Comparison of ENCODE assay signal across 1 cellular context in the genomic region with DNA sequence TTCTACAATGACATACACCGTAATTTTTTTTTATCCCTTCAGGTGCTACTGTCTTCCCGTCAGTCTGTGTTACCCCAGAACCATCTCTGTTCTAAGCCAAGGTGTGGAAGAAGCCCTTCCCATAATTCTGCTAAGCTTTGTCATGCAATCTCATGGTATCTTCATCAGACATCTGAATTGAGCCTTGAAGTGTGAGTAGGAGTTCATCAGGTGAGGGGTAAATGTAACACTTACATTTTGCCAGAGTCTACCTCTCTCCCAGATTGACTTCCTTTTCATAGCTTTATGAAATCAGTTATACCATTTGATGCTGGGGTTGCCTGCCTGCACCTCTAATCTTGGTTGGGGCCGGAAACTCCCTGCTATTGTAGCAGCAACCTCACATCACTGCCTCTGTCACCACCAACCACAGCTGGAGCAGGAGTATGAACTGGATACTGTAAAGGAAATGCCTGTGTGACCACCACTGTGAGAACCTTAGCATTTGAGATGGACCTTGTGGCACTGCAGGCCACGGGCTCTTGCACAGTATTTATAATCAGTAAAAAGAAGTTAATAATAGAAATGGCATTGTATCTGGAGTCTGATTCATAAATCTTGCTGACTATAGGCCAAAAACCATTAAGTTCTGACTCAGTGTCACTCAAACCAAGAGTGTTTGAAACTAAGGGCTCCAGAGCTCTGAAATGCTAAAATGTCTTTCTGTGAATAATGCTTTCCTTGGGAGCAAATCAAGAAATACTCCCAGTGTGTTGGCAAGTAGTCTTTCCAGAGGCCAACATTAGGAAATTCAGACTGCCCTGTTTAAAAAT.
A peak's percentile ranks its signal among the peaks of the same experiment; 100 is the strongest.
TF ChIP-seq lines count a peak whose summit lies in the region.

No MANE protein-coding gene starts in this region.

TF ChIP-seq in GM12878, 131 proteins besides CTCF, POLR2A, EP300 and RAD21 (continued from another document and continues in another):
- TF ChIP-seq, protein P1, sequence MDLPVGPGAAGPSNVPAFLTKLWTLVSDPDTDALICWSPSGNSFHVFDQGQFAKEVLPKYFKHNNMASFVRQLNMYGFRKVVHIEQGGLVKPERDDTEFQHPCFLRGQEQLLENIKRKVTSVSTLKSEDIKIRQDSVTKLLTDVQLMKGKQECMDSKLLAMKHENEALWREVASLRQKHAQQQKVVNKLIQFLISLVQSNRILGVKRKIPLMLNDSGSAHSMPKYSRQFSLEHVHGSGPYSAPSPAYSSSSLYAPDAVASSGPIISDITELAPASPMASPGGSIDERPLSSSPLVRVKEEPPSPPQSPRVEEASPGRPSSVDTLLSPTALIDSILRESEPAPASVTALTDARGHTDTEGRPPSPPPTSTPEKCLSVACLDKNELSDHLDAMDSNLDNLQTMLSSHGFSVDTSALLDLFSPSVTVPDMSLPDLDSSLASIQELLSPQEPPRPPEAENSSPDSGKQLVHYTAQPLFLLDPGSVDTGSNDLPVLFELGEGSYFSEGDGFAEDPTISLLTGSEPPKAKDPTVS (IDR thresholded peaks at IDR 0.05; ENCODE audit: low read depth, low read length) = no peak
- TF ChIP-seq RELA (IDR thresholded peaks at IDR 0.05; ENCODE audit: borderline replicate concordance, partially characterized antibody) (peak; percentile 79), ZNF384 (IDR thresholded peaks at IDR 0.05; ENCODE audit: borderline replicate concordance, low read depth, low read length) (no peak), BHLHE40 (IDR thresholded peaks at IDR 0.05; ENCODE audit: borderline replicate concordance in 1 of 2, low read depth in 2 of 2, low read length in 1 of 2) (peak; percentile 47 to 62; a peak in 3 of 4 replicates), YY1 (IDR thresholded peaks at IDR 0.05; ENCODE audit: low read depth, low read length) (no peak), DPF2 (IDR thresholded peaks at IDR 0.05) (peak; percentile 65; the same call in 1 of the 2 replicates), SIX5 (IDR thresholded peaks at IDR 0.05; ENCODE audit: low read depth, low read length, severe bottlenecking) (no peak), RCOR1 (conservative IDR thresholded peaks at IDR 0.05; ENCODE audit: low read depth, low read length) (0 out of 2 replicates have a peak, but pooled peaks have one; percentile 54), CBX5 (IDR thresholded peaks at IDR 0.05; ENCODE audit: low read depth) (no peak; the same call in 1 of the 2 replicates), GATAD2B (conservative IDR thresholded peaks at IDR 0.05; ENCODE audit: low read depth) (peak; percentile 72), STAT3 (IDR thresholded peaks at IDR 0.05; ENCODE audit: low read depth, low read length) (no peak), PAX8 (IDR thresholded peaks at IDR 0.05) (no peak), SMARCA5 (IDR thresholded peaks at IDR 0.05) (0 out of 2 replicates have a peak, but pooled peaks have one; percentile 20), EGR1 (IDR thresholded peaks at IDR 0.05; ENCODE audit: borderline replicate concordance in 1 of 2, low read depth in 2 of 2, low read length in 2 of 2) (no peak), NFYA (IDR thresholded peaks at IDR 0.05; ENCODE audit: borderline replicate concordance, low read depth, low read length) (no peak), SP1 (IDR thresholded peaks at IDR 0.05; ENCODE audit: low read depth, low read length) (peak; percentile 41), HDGF (IDR thresholded peaks at IDR 0.05) (no peak), EED (IDR thresholded peaks at IDR 0.05; ENCODE audit: low read depth) (peak; percentile 92), ZZZ3 (IDR thresholded peaks at IDR 0.05; ENCODE audit: control insufficient read depth, insufficient read length, low read depth) (no peak), MTA2 (IDR thresholded peaks at IDR 0.05; ENCODE audit: low read depth) (peak; percentile 74; the same call in 1 of the 2 replicates), MTA3 (IDR thresholded peaks at IDR 0.05; ENCODE audit: borderline replicate concordance, low read length) (peak; percentile 68; the same call in 1 of the 2 replicates), ZBED1 (IDR thresholded peaks at IDR 0.05; ENCODE audit: borderline replicate concordance) (peak; percentile 82; the same call in 1 of the 2 replicates), NFXL1 (IDR thresholded peaks at IDR 0.05; ENCODE audit: borderline replicate concordance) (no peak), ZNF207 (IDR thresholded peaks at IDR 0.05; ENCODE audit: borderline replicate concordance) (no peak), IKZF2 (IDR thresholded peaks at IDR 0.05) (peak; percentile 85 to 86), MYC (IDR thresholded peaks at IDR 0.05; ENCODE audit: insufficient read depth, insufficient read length, insufficient replicate concordance, low read length, severe bottlenecking) (no peak), POLR2AphosphoS5 (IDR thresholded peaks at IDR 0.05; ENCODE audit: low read length) (peak; percentile 37; the same call in 1 of the 2 replicates), NFIC (IDR thresholded peaks at IDR 0.05; ENCODE audit: low read depth, low read length) (peak; percentile 87), CHD4 (IDR thresholded peaks at IDR 0.05) (no peak), LARP7 (IDR thresholded peaks at IDR 0.05) (no peak), ZSCAN29 (IDR thresholded peaks at IDR 0.05) (no peak), TCF3 (IDR thresholded peaks at IDR 0.05; ENCODE audit: borderline replicate concordance, insufficient read depth, low read depth, low read length) (peak; percentile 49; the same call in 1 of the 2 replicates), SMAD1 (IDR thresholded peaks at IDR 0.05; ENCODE audit: low read depth, partially characterized antibody) (no peak), ESRRA (IDR thresholded peaks at IDR 0.05; ENCODE audit: low read length) (no peak), PML (IDR thresholded peaks at IDR 0.05; ENCODE audit: low read length) (no peak), ASH2L (IDR thresholded peaks at IDR 0.05; ENCODE audit: borderline replicate concordance, low read depth) (no peak), CREM (IDR thresholded peaks at IDR 0.05; ENCODE audit: low read depth) (peak; percentile 57), KAT2A (conservative IDR thresholded peaks at IDR 0.05; ENCODE audit: control insufficient read depth, low read depth, low read length) (no peak), FOXM1 (IDR thresholded peaks at IDR 0.05; ENCODE audit: low read depth, low read length) (peak; percentile 81), ZNF217 (IDR thresholded peaks at IDR 0.05) (no peak), KDM1A (IDR thresholded peaks at IDR 0.05; ENCODE audit: borderline replicate concordance) (no peak), RAD51 (IDR thresholded peaks at IDR 0.05) (no peak), MXI1 (IDR thresholded peaks at IDR 0.05; ENCODE audit: low read depth, low read length) (no peak), HCFC1 (IDR thresholded peaks at IDR 0.05; ENCODE audit: low read length) (no peak), CBX3 (IDR thresholded peaks at IDR 0.05; ENCODE audit: borderline replicate concordance, low read depth) (no peak), ZNF24 (IDR thresholded peaks at IDR 0.05) (no peak), TCF7 (IDR thresholded peaks at IDR 0.05; ENCODE audit: borderline replicate concordance) (no peak; the same call in 1 of the 2 replicates), HDAC2 (IDR thresholded peaks at IDR 0.05) (no peak), WRNIP1 (IDR thresholded peaks at IDR 0.05; ENCODE audit: borderline replicate concordance, low read depth, low read length) (no peak)
- TF ChIP-seq, protein P2, sequence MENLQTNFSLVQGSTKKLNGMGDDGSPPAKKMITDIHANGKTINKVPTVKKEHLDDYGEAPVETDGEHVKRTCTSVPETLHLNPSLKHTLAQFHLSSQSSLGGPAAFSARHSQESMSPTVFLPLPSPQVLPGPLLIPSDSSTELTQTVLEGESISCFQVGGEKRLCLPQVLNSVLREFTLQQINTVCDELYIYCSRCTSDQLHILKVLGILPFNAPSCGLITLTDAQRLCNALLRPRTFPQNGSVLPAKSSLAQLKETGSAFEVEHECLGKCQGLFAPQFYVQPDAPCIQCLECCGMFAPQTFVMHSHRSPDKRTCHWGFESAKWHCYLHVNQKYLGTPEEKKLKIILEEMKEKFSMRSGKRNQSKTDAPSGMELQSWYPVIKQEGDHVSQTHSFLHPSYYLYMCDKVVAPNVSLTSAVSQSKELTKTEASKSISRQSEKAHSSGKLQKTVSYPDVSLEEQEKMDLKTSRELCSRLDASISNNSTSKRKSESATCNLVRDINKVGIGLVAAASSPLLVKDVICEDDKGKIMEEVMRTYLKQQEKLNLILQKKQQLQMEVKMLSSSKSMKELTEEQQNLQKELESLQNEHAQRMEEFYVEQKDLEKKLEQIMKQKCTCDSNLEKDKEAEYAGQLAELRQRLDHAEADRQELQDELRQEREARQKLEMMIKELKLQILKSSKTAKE (IDR thresholded peaks at IDR 0.05; ENCODE audit: low read depth, poor library complexity, severe bottlenecking) = no peak
- TF ChIP-seq, protein P3, sequence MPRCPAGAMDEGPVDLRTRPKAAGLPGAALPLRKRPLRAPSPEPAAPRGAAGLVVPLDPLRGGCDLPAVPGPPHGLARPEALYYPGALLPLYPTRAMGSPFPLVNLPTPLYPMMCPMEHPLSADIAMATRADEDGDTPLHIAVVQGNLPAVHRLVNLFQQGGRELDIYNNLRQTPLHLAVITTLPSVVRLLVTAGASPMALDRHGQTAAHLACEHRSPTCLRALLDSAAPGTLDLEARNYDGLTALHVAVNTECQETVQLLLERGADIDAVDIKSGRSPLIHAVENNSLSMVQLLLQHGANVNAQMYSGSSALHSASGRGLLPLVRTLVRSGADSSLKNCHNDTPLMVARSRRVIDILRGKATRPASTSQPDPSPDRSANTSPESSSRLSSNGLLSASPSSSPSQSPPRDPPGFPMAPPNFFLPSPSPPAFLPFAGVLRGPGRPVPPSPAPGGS (IDR thresholded peaks at IDR 0.05; ENCODE audit: borderline replicate concordance, insufficient read depth, low read depth, low read length, poor library complexity, severe bottlenecking) = peak; percentile 85
- TF ChIP-seq, protein P4, sequence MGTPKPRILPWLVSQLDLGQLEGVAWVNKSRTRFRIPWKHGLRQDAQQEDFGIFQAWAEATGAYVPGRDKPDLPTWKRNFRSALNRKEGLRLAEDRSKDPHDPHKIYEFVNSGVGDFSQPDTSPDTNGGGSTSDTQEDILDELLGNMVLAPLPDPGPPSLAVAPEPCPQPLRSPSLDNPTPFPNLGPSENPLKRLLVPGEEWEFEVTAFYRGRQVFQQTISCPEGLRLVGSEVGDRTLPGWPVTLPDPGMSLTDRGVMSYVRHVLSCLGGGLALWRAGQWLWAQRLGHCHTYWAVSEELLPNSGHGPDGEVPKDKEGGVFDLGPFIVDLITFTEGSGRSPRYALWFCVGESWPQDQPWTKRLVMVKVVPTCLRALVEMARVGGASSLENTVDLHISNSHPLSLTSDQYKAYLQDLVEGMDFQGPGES (IDR thresholded peaks at IDR 0.05) = no peak
- TF ChIP-seq, protein P5, sequence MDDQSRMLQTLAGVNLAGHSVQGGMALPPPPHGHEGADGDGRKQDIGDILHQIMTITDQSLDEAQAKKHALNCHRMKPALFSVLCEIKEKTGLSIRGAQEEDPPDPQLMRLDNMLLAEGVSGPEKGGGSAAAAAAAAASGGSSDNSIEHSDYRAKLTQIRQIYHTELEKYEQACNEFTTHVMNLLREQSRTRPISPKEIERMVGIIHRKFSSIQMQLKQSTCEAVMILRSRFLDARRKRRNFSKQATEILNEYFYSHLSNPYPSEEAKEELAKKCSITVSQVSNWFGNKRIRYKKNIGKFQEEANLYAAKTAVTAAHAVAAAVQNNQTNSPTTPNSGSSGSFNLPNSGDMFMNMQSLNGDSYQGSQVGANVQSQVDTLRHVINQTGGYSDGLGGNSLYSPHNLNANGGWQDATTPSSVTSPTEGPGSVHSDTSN (IDR thresholded peaks at IDR 0.05; ENCODE audit: insufficient replicate concordance, low read depth, low read length) = peak; percentile 66
- TF ChIP-seq, protein P6, sequence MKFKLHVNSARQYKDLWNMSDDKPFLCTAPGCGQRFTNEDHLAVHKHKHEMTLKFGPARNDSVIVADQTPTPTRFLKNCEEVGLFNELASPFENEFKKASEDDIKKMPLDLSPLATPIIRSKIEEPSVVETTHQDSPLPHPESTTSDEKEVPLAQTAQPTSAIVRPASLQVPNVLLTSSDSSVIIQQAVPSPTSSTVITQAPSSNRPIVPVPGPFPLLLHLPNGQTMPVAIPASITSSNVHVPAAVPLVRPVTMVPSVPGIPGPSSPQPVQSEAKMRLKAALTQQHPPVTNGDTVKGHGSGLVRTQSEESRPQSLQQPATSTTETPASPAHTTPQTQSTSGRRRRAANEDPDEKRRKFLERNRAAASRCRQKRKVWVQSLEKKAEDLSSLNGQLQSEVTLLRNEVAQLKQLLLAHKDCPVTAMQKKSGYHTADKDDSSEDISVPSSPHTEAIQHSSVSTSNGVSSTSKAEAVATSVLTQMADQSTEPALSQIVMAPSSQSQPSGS (IDR thresholded peaks at IDR 0.05; ENCODE audit: low read length) = peak; percentile 89
- TF ChIP-seq, protein P7, sequence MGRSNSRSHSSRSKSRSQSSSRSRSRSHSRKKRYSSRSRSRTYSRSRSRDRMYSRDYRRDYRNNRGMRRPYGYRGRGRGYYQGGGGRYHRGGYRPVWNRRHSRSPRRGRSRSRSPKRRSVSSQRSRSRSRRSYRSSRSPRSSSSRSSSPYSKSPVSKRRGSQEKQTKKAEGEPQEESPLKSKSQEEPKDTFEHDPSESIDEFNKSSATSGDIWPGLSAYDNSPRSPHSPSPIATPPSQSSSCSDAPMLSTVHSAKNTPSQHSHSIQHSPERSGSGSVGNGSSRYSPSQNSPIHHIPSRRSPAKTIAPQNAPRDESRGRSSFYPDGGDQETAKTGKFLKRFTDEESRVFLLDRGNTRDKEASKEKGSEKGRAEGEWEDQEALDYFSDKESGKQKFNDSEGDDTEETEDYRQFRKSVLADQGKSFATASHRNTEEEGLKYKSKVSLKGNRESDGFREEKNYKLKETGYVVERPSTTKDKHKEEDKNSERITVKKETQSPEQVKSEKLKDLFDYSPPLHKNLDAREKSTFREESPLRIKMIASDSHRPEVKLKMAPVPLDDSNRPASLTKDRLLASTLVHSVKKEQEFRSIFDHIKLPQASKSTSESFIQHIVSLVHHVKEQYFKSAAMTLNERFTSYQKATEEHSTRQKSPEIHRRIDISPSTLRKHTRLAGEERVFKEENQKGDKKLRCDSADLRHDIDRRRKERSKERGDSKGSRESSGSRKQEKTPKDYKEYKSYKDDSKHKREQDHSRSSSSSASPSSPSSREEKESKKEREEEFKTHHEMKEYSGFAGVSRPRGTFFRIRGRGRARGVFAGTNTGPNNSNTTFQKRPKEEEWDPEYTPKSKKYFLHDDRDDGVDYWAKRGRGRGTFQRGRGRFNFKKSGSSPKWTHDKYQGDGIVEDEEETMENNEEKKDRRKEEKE (IDR thresholded peaks at IDR 0.05) = no peak
